Comparison of ENCODE assay signal across 19 cellular contexts in genomic region chr17:44267818-44268490, GRCh38. TPM values are rescaled to one million over a fixed set of nuclear protein-coding genes. Genes with fewer than 3 reads are reported as not detected.
"Had no signal": no experiment of that assay in that cellular context is flagged by ENCODE, and none has a peak within 500 bp of the region (broad histone marks: within the 10 kb centered on the region; RNA-seq: fewer than 3 reads in every experiment).

TSS of gene SLC4A1 (minus strand) at chr17:44268135. CDS start at chr17:44262866, 5,269 bp downstream.

- H3K27ac ChIP-seq: gastroesophageal sphincter, heart right ventricle, lower lobe of right lung, tibial nerve, uterus had no signal

- H3K9me3 Mint-ChIP-seq: nephron; stimulated activated memory B cell treated with anti-CD40 and anti-IgM and Interleukin-4, amounts not matched to agents 10 μg/mL and 1 μg/mL and 100 μg/mL, for 72 hours had no signal

- H3K4me3 ChIP-seq: gastroesophageal sphincter, heart right ventricle, lower lobe of right lung, tibial nerve, uterus had no signal

- H3K27me3 ChIP-seq: heart right ventricle, tibial nerve, uterus had no signal

- H3K36me3 ChIP-seq: gastroesophageal sphincter, heart right ventricle, lower lobe of right lung, tibial nerve, uterus had no signal

- H3K9me3 ChIP-seq: gastroesophageal sphincter, heart right ventricle, lower lobe of right lung, tibial nerve, uterus had no signal

- H3K27ac Mint-ChIP-seq: nephron; stimulated activated memory B cell treated with anti-CD40 and anti-IgM and Interleukin-4, amounts not matched to agents 10 μg/mL and 1 μg/mL and 100 μg/mL, for 72 hours had no signal

- DNase-seq: activated CD4-positive, alpha-beta T cell treated with anti-CD3 and anti-CD28 coated beads, Interleukin-2, amount 50 U/mL, for 1 hour; activated naive CD4-positive, alpha-beta T cell treated with Interleukin-2 at 50 U/mL for 16 hours; activated T-cell treated with anti-CD3 and anti-CD28 coated beads for 4 hours; aorta; dermis blood vessel endothelial cell; heart right ventricle; left colon; lower lobe of right lung; stimulated activated CD4-positive, alpha-beta T cell treated with anti-CD3 and anti-CD28 coated beads, Interleukin-2, amount 100 ng/mL, for 48 hours; uterus had no signal

- H3K4me1 ChIP-seq: gastroesophageal sphincter, tibial nerve, uterus had no signal

- H3K36me3 Mint-ChIP-seq: stimulated activated memory B cell treated with anti-CD40 and anti-IgM and Interleukin-4, amounts not matched to agents 10 μg/mL and 1 μg/mL and 100 μg/mL, for 72 hours had no signal

- H3K4me3 Mint-ChIP-seq: nephron; stimulated activated memory B cell treated with anti-CD40 and anti-IgM and Interleukin-4, amounts not matched to agents 10 μg/mL and 1 μg/mL and 100 μg/mL, for 72 hours had no signal

- FAIRE-seq: islet of Langerhans had no signal

- ATAC-seq: gastroesophageal sphincter; heart right ventricle; left colon; lower lobe of right lung; stimulated activated memory B cell treated with anti-CD40 and anti-IgM and Interleukin-4, amounts not matched to agents 10 μg/mL and 1 μg/mL and 100 μg/mL, for 72 hours had no signal

RNA-seq across cellular contexts. Expression of gene SLC4A1, which starts in this region (rescaled TPM):
- total RNA-seq: activated CD8-positive, alpha-beta memory T cell treated with anti-CD3 and anti-CD28 coated beads for 36 hours; dermis blood vessel endothelial cell; left colon; osteocyte; T-helper 2 cell treated with Interferon-gamma antibody and Interleukin-4, amounts not matched to agents 100 ng/mL and 5 ng/mL, for 36 hours had no signal
- polyA plus RNA-seq: esophagus had no signal
